In the genomic region with DNA sequence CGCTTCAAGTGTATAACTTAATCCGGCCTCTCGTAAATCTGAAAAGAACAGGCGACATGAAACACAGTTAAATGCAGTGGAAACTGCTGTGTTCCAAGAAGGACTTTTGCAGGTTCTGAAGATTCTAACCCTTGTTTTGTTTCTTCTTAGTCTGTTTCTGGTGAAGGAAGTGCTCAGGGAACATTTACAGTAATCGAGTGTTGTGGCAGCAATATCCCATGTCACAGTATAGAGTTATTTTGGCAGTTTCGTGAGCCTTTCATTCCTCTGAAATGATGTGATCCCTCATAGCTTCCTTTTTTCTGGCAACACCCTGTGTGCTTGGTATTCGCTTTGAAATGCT, we compare ENCODE assay signal across 7 cellular contexts. TPM values are rescaled to one million over a fixed set of nuclear protein-coding genes. Genes with fewer than 3 reads are reported as not detected.
A peak's percentile ranks its signal among the peaks of the same experiment; 100 is the strongest.
DNase-seq lines count a peak whose midpoint lies in the region; ATAC-seq and TF ChIP-seq lines count a peak whose summit lies in the region.

No MANE protein-coding gene starts in this region.

- H3K27me3 Mint-ChIP-seq in activated naive CD8-positive, alpha-beta T cell, result peaks cover 30% of the 10 kb centered on the region
- H3K27me3 Mint-ChIP-seq in immature natural killer cell (ENCODE audit: low read depth in 3 of 3), result peaks cover 2 to 15% (median 7%) of the 10 kb centered on the region in 3 donors
- H3K27me3 Mint-ChIP-seq in stimulated activated naive CD8-positive, alpha-beta T cell treated with anti-CD3 and anti-CD28 coated beads, Interleukin-15, amount 100 ng/mL, for 72 hours, result peaks cover 64% of the 10 kb centered on the region

- DNase-seq in HEK293T (ENCODE audit: extremely low spot score) (no peak), immature natural killer cell (no peak), NCI-H2107 treated with DMSO at 0.1 percent for 48 hours (lab: John Stamatoyannopoulos, UW; ENCODE audit: unreplicated experiment) (no peak), GDM1 (lab: John Stamatoyannopoulos, UW) (no peak)
- DNase-seq in stimulated activated naive CD8-positive, alpha-beta T cell treated with anti-CD3 and anti-CD28 coated beads, Interleukin-15, amount 100 ng/mL, for 72 hours, result no peak
- DNase-seq in stimulated activated CD4-positive, alpha-beta T cell treated with anti-CD3 and anti-CD28 coated beads, Interleukin-4, amount 100 ng/mL, for 24 hours, result no peak

- CTCF ChIA-PET in HEK293T (lab: Yijun Ruan, JAX), result interaction anchor here (0.6 to 1.6 kb wide), 6 partner anchors 8 to 581 kb away, joined by 3 to 5 read pairs (median 3); no protein-coding TSS in a partner anchor

- POLR2A ChIA-PET in HEK293T (lab: Yijun Ruan, JAX), result interaction anchor here (0.7 to 2.0 kb wide), 2 partner anchors 9 to 14 kb away, joined by 3 to 5 read pairs; no protein-coding TSS in a partner anchor

- H3K36me3 Mint-ChIP-seq in activated naive CD8-positive, alpha-beta T cell, result no peaks in the 10 kb centered on the region
- H3K36me3 Mint-ChIP-seq in immature natural killer cell, result no peaks in the 10 kb centered on the region

- peak overlapping the region; percentile 97 for H3K4me3 Mint-ChIP-seq in activated naive CD8-positive, alpha-beta T cell
- H3K4me3 Mint-ChIP-seq in immature natural killer cell, result peak overlapping the region; percentile 88 to 99 (median 97)
- peak overlapping the region; percentile 93 to 94 for H3K4me3 Mint-ChIP-seq in stimulated activated naive CD8-positive, alpha-beta T cell treated with anti-CD3 and anti-CD28 coated beads, Interleukin-15, amount 100 ng/mL, for 72 hours

- H3K27ac Mint-ChIP-seq in activated naive CD8-positive, alpha-beta T cell, result no peak overlapping the region
- peak overlapping the region in 2 of 6 donors; percentile 15 to 83 for H3K27ac Mint-ChIP-seq in immature natural killer cell
- no peak overlapping the region for H3K27ac Mint-ChIP-seq in stimulated activated naive CD8-positive, alpha-beta T cell treated with anti-CD3 and anti-CD28 coated beads, Interleukin-15, amount 100 ng/mL, for 72 hours

- peaks cover 28% of the 10 kb centered on the region for H3K4me1 Mint-ChIP-seq in activated naive CD8-positive, alpha-beta T cell (ENCODE audit: low read depth)
- peaks cover 35 to 43% of the 10 kb centered on the region in 2 donors for H3K4me1 Mint-ChIP-seq in immature natural killer cell
- peaks cover 35% of the 10 kb centered on the region for H3K4me1 Mint-ChIP-seq in stimulated activated naive CD8-positive, alpha-beta T cell treated with anti-CD3 and anti-CD28 coated beads, Interleukin-15, amount 100 ng/mL, for 72 hours

- H3K9me3 Mint-ChIP-seq in activated naive CD8-positive, alpha-beta T cell (ENCODE audit: low read depth), result no peaks in the 10 kb centered on the region
- no peaks in the 10 kb centered on the region for H3K9me3 Mint-ChIP-seq in immature natural killer cell
- H3K9me3 Mint-ChIP-seq in stimulated activated naive CD8-positive, alpha-beta T cell treated with anti-CD3 and anti-CD28 coated beads, Interleukin-15, amount 100 ng/mL, for 72 hours, result no peaks in the 10 kb centered on the region

- ATAC-seq in stimulated activated naive CD8-positive, alpha-beta T cell treated with anti-CD3 and anti-CD28 coated beads, Interleukin-15, amount 100 ng/mL, for 72 hours, result no peak

TF ChIP-seq in HEK293T, 16 proteins besides CTCF, POLR2A, EP300 and RAD21:
- no peak for TF ChIP-seq SUZ12 (IDR thresholded peaks at IDR 0.05)
- TF ChIP-seq FOXA1 (IDR thresholded peaks at IDR 0.05), result no peak
- TF ChIP-seq, protein P1, sequence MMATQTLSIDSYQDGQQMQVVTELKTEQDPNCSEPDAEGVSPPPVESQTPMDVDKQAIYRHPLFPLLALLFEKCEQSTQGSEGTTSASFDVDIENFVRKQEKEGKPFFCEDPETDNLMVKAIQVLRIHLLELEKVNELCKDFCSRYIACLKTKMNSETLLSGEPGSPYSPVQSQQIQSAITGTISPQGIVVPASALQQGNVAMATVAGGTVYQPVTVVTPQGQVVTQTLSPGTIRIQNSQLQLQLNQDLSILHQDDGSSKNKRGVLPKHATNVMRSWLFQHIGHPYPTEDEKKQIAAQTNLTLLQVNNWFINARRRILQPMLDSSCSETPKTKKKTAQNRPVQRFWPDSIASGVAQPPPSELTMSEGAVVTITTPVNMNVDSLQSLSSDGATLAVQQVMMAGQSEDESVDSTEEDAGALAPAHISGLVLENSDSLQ (IDR thresholded peaks at IDR 0.05), result peak; percentile 70
- no peak for TF ChIP-seq HDGF (IDR thresholded peaks at IDR 0.05; ENCODE audit: borderline replicate concordance)

RNA-seq across cellular contexts. Expression of a gene that starts 2.7 kb away (rescaled TPM):
- polyA plus RNA-seq in immature natural killer cell, result 1 to 10 TPM; 1.9 to 3.3 (median 3.0) TPM
